ENCODE assay signal across 12 cellular contexts in the genomic region with DNA sequence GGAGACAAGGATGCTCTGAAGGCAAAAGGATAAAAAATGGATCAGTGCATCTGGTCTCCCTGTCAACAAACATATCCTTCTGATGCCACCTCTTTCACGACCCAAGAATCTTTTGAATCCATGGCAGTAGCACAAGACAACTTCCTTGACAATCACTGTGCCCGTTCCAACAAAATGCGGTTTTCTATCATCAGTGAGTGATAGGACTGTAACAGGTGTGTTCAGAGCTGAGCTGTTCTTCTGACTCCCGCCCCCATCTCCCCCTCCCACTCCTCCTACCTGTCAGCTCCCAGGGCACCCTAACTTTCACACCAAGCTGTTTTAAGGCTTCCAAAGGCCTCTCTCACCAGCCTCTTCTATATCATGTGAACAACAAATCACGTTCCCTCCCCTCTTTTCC.
DNase-seq lines count a peak whose midpoint lies in the region; ATAC-seq and TF ChIP-seq lines count a peak whose summit lies in the region.
"Had no signal": no experiment of that assay in that cellular context is flagged by ENCODE, and none has a peak within 500 bp of the region (broad histone marks: within the 10 kb centered on the region; RNA-seq: fewer than 3 reads in every experiment).

No MANE protein-coding gene starts in this region.

- H3K27ac Mint-ChIP-seq in endodermal cell (peak overlapping the region; percentile 63), CD14-positive monocyte (no peak overlapping the region)

- peaks cover 59% of the 10 kb centered on the region for H3K4me1 ChIP-seq in Loucy (ENCODE audit: insufficient read depth, low read length, poor library complexity, severe bottlenecking)
- peaks cover 11% of the 10 kb centered on the region for H3K4me1 ChIP-seq in endodermal cell (ENCODE audit: control insufficient read depth, insufficient read depth, low read length)

- H3K9me3 ChIP-seq in Loucy (ENCODE audit: insufficient read depth, low read depth, low read length) (no peaks in the 10 kb centered on the region), endodermal cell (ENCODE audit: control insufficient read depth, low read length) (no peaks in the 10 kb centered on the region), neural cell (ENCODE audit: low read length) (no peaks in the 10 kb centered on the region)
- H3K9me3 ChIP-seq: Caco-2 had no signal

- H3K27me3 ChIP-seq in Loucy (ENCODE audit: insufficient read depth, low read length, poor library complexity, severe bottlenecking) = no peaks in the 10 kb centered on the region
- H3K27me3 ChIP-seq in endodermal cell (ENCODE audit: control insufficient read depth, insufficient read depth, low read length, poor library complexity, severe bottlenecking) = no peaks in the 10 kb centered on the region
- no peaks in the 10 kb centered on the region for H3K27me3 ChIP-seq in neural cell (ENCODE audit: insufficient read depth, low read depth, low read length)

- DNase-seq in AG10803 (ENCODE audit: low read depth) (no peak), endodermal cell (no peak), CD14-positive monocyte (ENCODE audit: low spot score) (no peak), NCI-H2196 (lab: John Stamatoyannopoulos, UW; ENCODE audit: unreplicated experiment) (no peak)
- DNase-seq in activated T-cell treated with anti-CD3 and anti-CD28 coated beads, Interleukin-2, amount 50 U/mL, for 4 hours = no peak
- DNase-seq: activated T-cell treated with anti-CD3 and anti-CD28 coated beads for 4 hours, dermis blood vessel endothelial cell, NCI-H1930 had no signal

- TF ChIP-seq RAD21 in neural cell (conservative IDR thresholded peaks at IDR 0.05) = no peak

- no peak overlapping the region for H2AFZ ChIP-seq in Loucy (ENCODE audit: low read length)
- H2AFZ ChIP-seq in neural cell (ENCODE audit: low read depth, low read length) = no peak overlapping the region

- H4K20me1 ChIP-seq in Loucy (ENCODE audit: insufficient read depth, low read length, poor library complexity, severe bottlenecking) (peaks cover 33% of the 10 kb centered on the region), neural cell (ENCODE audit: insufficient read depth) (no peaks in the 10 kb centered on the region)

- peaks cover 47% of the 10 kb centered on the region for H3K4me1 Mint-ChIP-seq in endodermal cell
- no peaks in the 10 kb centered on the region for H3K4me1 Mint-ChIP-seq in CD14-positive monocyte
- H3K4me1 Mint-ChIP-seq in activated T-cell treated with anti-CD3 and anti-CD28 coated beads, Interleukin-2, amount 50 U/mL, for 4 hours (ENCODE audit: low read depth) = no peaks in the 10 kb centered on the region

- peaks cover 3% of the 10 kb centered on the region for H3K36me3 Mint-ChIP-seq in endodermal cell (ENCODE audit: low read depth)
- no peaks in the 10 kb centered on the region for H3K36me3 Mint-ChIP-seq in CD14-positive monocyte
- no peaks in the 10 kb centered on the region for H3K36me3 Mint-ChIP-seq in activated T-cell treated with anti-CD3 and anti-CD28 coated beads, Interleukin-2, amount 50 U/mL, for 4 hours (ENCODE audit: insufficient read depth)

- H3K9ac ChIP-seq in Loucy (ENCODE audit: low read depth, low read length, poor library complexity, severe bottlenecking) = no peak overlapping the region
- H3K9ac ChIP-seq in endodermal cell (ENCODE audit: extremely low read depth, low read length, poor library complexity, severe bottlenecking) = no peak overlapping the region
- H3K9ac ChIP-seq in neural cell (ENCODE audit: low read length) = peak overlapping the region; percentile 45

- TF ChIP-seq CTCF in AG10803 (conservative IDR thresholded peaks at IDR 0.05; ENCODE audit: low read length) = no peak
- TF ChIP-seq CTCF in Loucy (conservative IDR thresholded peaks at IDR 0.05; ENCODE audit: low read length) = no peak
- no peak for TF ChIP-seq CTCF in endodermal cell (conservative IDR thresholded peaks at IDR 0.05)
- TF ChIP-seq CTCF in neural cell (IDR thresholded peaks at IDR 0.05; ENCODE audit: poor library complexity, severe bottlenecking) = no peak
- no peak for TF ChIP-seq CTCF in CD14-positive monocyte (IDR thresholded peaks at IDR 0.05)

- H3K4me3 ChIP-seq in AG10803 (ENCODE audit: low read length) (peak overlapping the region; percentile 41), Loucy (ENCODE audit: low read length, poor library complexity, severe bottlenecking) (no peak overlapping the region), endodermal cell (ENCODE audit: low read length) (peak overlapping the region; percentile 75), neural cell (ENCODE audit: low read length) (peak overlapping the region; percentile 58)

- WGBS in endodermal cell (ENCODE audit: insufficient coverage in 1 of 2, insufficient read length in 1 of 2), 2 experiments = 39 to 41% methylated on average over 5 of the region's 5 CpGs

- no peak for TF ChIP-seq EP300 in neural cell (conservative IDR thresholded peaks at IDR 0.05; ENCODE audit: poor library complexity, severe bottlenecking)

- no peaks in the 10 kb centered on the region for H3K9me3 Mint-ChIP-seq in endodermal cell
- peaks cover 0 to 4% (median 0%) of the 10 kb centered on the region in 7 donors for H3K9me3 Mint-ChIP-seq in CD14-positive monocyte
- no peaks in the 10 kb centered on the region for H3K9me3 Mint-ChIP-seq in activated T-cell treated with anti-CD3 and anti-CD28 coated beads, Interleukin-2, amount 50 U/mL, for 4 hours

- intact Hi-C loops in CD14-positive monocyte (cut with micrococcal nuclease) = no loop called here

- peaks cover 92% of the 10 kb centered on the region for H3K79me2 ChIP-seq in Loucy (ENCODE audit: insufficient read depth, low read length)
- H3K79me2 ChIP-seq in neural cell (replicated peaks; ENCODE audit: insufficient read depth, low read length) = peaks cover 54% of the 10 kb centered on the region

- H3F3A ChIP-seq in Loucy (ENCODE audit: low read depth) (no peaks in the 10 kb centered on the region), neural cell (ENCODE audit: insufficient read depth, low read length, poor library complexity, severe bottlenecking) (no peaks in the 10 kb centered on the region)

- no peak for ATAC-seq in HG03039 (IDR thresholded peaks at IDR 0.05; ENCODE audit: unreplicated experiment)
- ATAC-seq in activated T-cell treated with anti-CD3 and anti-CD28 coated beads, Interleukin-2, amount 50 U/mL, for 4 hours = no peak

- peak overlapping the region; percentile 53 for H3K4me2 ChIP-seq in Loucy (ENCODE audit: low read depth, low read length, poor library complexity, severe bottlenecking)
- H3K4me2 ChIP-seq in neural cell (ENCODE audit: low read length) = no peak overlapping the region

- no peaks in the 10 kb centered on the region for H3K9me2 ChIP-seq in Loucy (replicated peaks; ENCODE audit: low read depth, low read length)
- no peaks in the 10 kb centered on the region for H3K9me2 ChIP-seq in neural cell (ENCODE audit: insufficient read depth, low read length)

- H3K36me3 ChIP-seq in Loucy (ENCODE audit: insufficient read depth, low read length) (no peaks in the 10 kb centered on the region), endodermal cell (ENCODE audit: control insufficient read depth, insufficient read depth, low read length) (no peaks in the 10 kb centered on the region), neural cell (ENCODE audit: insufficient read depth, low read length) (no peaks in the 10 kb centered on the region)

- H3K27me3 Mint-ChIP-seq in endodermal cell (ENCODE audit: insufficient read depth) (no peaks in the 10 kb centered on the region), CD14-positive monocyte (ENCODE audit: low read depth in 3 of 3) (peaks cover 16 to 35% (median 30%) of the 10 kb centered on the region in 3 donors)
- H3K27me3 Mint-ChIP-seq in activated T-cell treated with anti-CD3 and anti-CD28 coated beads, Interleukin-2, amount 50 U/mL, for 4 hours (ENCODE audit: low read depth) = peaks cover 36% of the 10 kb centered on the region

- H3K27ac ChIP-seq in endodermal cell (ENCODE audit: low read depth, low read length) = peak overlapping the region; percentile 85
- H3K27ac ChIP-seq in neural cell (ENCODE audit: low read length) = no peak overlapping the region

- H3K4me3 Mint-ChIP-seq in endodermal cell (peak overlapping the region; percentile 20), CD14-positive monocyte (peak overlapping the region in 1 of 2 donors; percentile 16)
- H3K4me3 Mint-ChIP-seq in activated T-cell treated with anti-CD3 and anti-CD28 coated beads, Interleukin-2, amount 50 U/mL, for 4 hours = no peak overlapping the region

TF ChIP-seq in neural cell, 6 proteins besides CTCF, POLR2A, EP300 and RAD21:
- TF ChIP-seq, protein P1, sequence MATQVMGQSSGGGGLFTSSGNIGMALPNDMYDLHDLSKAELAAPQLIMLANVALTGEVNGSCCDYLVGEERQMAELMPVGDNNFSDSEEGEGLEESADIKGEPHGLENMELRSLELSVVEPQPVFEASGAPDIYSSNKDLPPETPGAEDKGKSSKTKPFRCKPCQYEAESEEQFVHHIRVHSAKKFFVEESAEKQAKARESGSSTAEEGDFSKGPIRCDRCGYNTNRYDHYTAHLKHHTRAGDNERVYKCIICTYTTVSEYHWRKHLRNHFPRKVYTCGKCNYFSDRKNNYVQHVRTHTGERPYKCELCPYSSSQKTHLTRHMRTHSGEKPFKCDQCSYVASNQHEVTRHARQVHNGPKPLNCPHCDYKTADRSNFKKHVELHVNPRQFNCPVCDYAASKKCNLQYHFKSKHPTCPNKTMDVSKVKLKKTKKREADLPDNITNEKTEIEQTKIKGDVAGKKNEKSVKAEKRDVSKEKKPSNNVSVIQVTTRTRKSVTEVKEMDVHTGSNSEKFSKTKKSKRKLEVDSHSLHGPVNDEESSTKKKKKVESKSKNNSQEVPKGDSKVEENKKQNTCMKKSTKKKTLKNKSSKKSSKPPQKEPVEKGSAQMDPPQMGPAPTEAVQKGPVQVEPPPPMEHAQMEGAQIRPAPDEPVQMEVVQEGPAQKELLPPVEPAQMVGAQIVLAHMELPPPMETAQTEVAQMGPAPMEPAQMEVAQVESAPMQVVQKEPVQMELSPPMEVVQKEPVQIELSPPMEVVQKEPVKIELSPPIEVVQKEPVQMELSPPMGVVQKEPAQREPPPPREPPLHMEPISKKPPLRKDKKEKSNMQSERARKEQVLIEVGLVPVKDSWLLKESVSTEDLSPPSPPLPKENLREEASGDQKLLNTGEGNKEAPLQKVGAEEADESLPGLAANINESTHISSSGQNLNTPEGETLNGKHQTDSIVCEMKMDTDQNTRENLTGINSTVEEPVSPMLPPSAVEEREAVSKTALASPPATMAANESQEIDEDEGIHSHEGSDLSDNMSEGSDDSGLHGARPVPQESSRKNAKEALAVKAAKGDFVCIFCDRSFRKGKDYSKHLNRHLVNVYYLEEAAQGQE (IDR thresholded peaks at IDR 0.05; ENCODE audit: borderline replicate concordance) = no peak
- TF ChIP-seq MXI1 (conservative IDR thresholded peaks at IDR 0.05; ENCODE audit: poor library complexity, severe bottlenecking) (no peak), POLR2AphosphoS5 (IDR thresholded peaks at IDR 0.05) (no peak), EZH2 (IDR thresholded peaks at IDR 0.05; ENCODE audit: borderline replicate concordance, insufficient read depth, low read length, poor library complexity, severe bottlenecking) (no peak), TAF1 (IDR thresholded peaks at IDR 0.05; ENCODE audit: low read depth) (no peak), SMC3 (conservative IDR thresholded peaks at IDR 0.05; ENCODE audit: poor library complexity) (no peak)
